Comparison of ENCODE assay signal across 1 cellular context in the genomic region with DNA sequence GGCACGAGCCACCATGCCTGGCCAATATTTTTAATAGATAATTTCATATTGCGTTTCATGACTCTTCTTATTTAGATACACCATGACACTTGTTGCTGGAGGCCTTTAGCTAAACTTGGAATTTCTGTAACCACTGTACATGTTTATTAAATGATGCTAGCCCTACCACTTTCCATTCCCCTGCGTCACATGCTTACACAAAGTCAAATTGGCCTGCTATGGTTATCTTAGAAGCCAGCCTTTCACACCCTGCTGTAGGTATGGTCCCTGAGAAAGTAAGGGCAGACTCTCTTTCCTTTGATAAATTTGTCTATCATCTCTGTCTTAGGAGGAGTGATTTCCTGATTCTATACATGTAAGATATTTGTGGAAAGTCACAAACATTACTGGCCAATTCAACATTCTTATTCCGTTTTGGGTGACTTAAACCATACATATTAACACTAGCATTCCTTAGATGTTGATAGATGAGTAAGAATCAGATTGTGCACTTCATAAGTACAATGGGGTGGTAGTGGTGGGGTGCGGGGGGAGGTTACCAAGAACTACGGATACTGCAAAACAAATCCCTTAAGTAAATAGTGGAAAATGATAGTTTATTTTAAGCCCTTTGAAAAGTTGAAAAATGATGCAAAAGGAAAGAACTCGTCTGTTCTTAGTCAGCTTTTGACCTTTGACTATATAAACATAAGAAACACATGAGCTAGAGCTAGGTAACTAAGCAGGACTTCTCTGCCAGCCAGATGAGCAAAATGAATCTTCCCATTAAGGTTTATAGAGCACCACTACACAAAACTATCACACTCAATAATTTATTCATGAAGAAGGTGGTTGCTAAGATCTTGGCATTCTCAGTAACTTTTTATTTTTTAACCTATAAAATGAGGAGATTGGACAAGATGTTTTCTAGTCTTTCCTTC.
A peak's percentile ranks its signal among the peaks of the same experiment; 100 is the strongest.
TF ChIP-seq lines count a peak whose summit lies in the region.

No MANE protein-coding gene starts in this region.

TF ChIP-seq in HepG2, 621 proteins besides CTCF, POLR2A, EP300 and RAD21 (continued from another document and continues in another):
- TF ChIP-seq, protein P1, sequence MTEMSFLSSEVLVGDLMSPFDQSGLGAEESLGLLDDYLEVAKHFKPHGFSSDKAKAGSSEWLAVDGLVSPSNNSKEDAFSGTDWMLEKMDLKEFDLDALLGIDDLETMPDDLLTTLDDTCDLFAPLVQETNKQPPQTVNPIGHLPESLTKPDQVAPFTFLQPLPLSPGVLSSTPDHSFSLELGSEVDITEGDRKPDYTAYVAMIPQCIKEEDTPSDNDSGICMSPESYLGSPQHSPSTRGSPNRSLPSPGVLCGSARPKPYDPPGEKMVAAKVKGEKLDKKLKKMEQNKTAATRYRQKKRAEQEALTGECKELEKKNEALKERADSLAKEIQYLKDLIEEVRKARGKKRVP (CRISPR knock-in tag; IDR thresholded peaks at IDR 0.05) = peak in 1 of 2 experiments; percentile 67; a peak in 1 of 4 replicates
- TF ChIP-seq, protein P2, sequence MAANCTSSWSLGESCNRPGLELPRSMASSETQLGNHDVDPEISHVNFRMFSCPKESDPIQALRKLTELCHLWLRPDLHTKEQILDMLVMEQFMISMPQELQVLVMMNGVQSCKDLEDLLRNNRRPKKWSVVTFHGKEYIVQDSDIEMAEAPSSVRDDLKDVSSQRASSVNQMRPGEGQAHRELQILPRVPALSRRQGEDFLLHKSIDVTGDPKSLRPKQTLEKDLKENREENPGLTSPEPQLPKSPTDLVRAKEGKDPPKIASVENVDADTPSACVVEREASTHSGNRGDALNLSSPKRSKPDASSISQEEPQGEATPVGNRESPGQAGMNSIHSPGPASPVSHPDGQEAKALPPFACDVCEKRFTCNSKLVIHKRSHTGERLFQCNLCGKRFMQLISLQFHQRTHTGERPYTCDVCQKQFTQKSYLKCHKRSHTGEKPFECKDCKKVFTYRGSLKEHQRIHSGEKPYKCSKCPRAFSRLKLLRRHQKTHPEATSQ (CRISPR knock-in tag; IDR thresholded peaks at IDR 0.05; ENCODE audit: borderline replicate concordance) = no peak
- TF ChIP-seq, protein P3, sequence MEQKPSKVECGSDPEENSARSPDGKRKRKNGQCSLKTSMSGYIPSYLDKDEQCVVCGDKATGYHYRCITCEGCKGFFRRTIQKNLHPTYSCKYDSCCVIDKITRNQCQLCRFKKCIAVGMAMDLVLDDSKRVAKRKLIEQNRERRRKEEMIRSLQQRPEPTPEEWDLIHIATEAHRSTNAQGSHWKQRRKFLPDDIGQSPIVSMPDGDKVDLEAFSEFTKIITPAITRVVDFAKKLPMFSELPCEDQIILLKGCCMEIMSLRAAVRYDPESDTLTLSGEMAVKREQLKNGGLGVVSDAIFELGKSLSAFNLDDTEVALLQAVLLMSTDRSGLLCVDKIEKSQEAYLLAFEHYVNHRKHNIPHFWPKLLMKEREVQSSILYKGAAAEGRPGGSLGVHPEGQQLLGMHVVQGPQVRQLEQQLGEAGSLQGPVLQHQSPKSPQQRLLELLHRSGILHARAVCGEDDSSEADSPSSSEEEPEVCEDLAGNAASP (CRISPR knock-in tag; IDR thresholded peaks at IDR 0.05; ENCODE audit: borderline replicate concordance) = peak; percentile 61; the same call in 1 of the 2 replicates
- TF ChIP-seq HDAC2 (CRISPR knock-in tag; IDR thresholded peaks at IDR 0.05) (peak; percentile 26; the same call in 1 of the 2 replicates), MAFF (IDR thresholded peaks at IDR 0.05; ENCODE audit: low read depth, low read length) (peak; percentile 20), ZNF124 (CRISPR knock-in tag; IDR thresholded peaks at IDR 0.05) (no peak), SKI (IDR thresholded peaks at IDR 0.05; ENCODE audit: partially characterized antibody) (peak; percentile 23), PPARG (CRISPR knock-in tag; conservative IDR thresholded peaks at IDR 0.05) (peak; percentile 94), IRX3 (CRISPR knock-in tag; IDR thresholded peaks at IDR 0.05; ENCODE audit: borderline replicate concordance, low read depth) (no peak), NR2F2 (IDR thresholded peaks at IDR 0.05; ENCODE audit: borderline replicate concordance, low read depth) (peak; percentile 61; the same call in 1 of the 2 replicates), SMYD3 (CRISPR knock-in tag; IDR thresholded peaks at IDR 0.05) (0 out of 2 replicates have a peak, but pooled peaks have one; percentile 43), NCOR1 (IDR thresholded peaks at IDR 0.05; ENCODE audit: borderline replicate concordance, low read length) (peak; percentile 84), KDM6A (CRISPR knock-in tag; IDR thresholded peaks at IDR 0.05; ENCODE audit: low read depth) (peak; percentile 50; the same call in 1 of the 2 replicates), CREB1 (IDR thresholded peaks at IDR 0.05) (0 out of 2 replicates have a peak, but pooled peaks have one; percentile 27), CREB1 (CRISPR knock-in tag; IDR thresholded peaks at IDR 0.05) (peak; percentile 54), KMT2B (CRISPR knock-in tag; IDR thresholded peaks at IDR 0.05) (0 out of 2 replicates have a peak, but pooled peaks have one; percentile 24), KLF16 (CRISPR knock-in tag; IDR thresholded peaks at IDR 0.05) (peak in 1 of 2 experiments; percentile 82; a peak in 1 of 4 replicates), HMG20A (CRISPR knock-in tag; IDR thresholded peaks at IDR 0.05; ENCODE audit: borderline replicate concordance) (peak; percentile 82; the same call in 1 of the 2 replicates), HHEX (CRISPR knock-in tag; IDR thresholded peaks at IDR 0.05) (0 out of 2 replicates have a peak, but pooled peaks have one; percentile 49), ELF3 (CRISPR knock-in tag; IDR thresholded peaks at IDR 0.05) (peak; percentile 50; the same call in 1 of the 2 replicates), ERF (CRISPR knock-in tag; IDR thresholded peaks at IDR 0.05) (peak; percentile 28; the same call in 1 of the 2 replicates), SMAD3 (CRISPR knock-in tag; IDR thresholded peaks at IDR 0.05) (0 out of 2 replicates have a peak, but pooled peaks have one; percentile 21), ZNF12 (CRISPR knock-in tag; IDR thresholded peaks at IDR 0.05) (0 out of 2 replicates have a peak, but pooled peaks have one; percentile 16), CHD4 (IDR thresholded peaks at IDR 0.05; ENCODE audit: borderline replicate concordance, low read length) (peak; percentile 71; the same call in 1 of the 2 replicates), GFI1 (CRISPR knock-in tag; IDR thresholded peaks at IDR 0.05; ENCODE audit: borderline replicate concordance) (peak; percentile 66; the same call in 1 of the 2 replicates), RFX1 (IDR thresholded peaks at IDR 0.05) (peak; percentile 5; the same call in 1 of the 2 replicates), TARDBP (CRISPR knock-in tag; IDR thresholded peaks at IDR 0.05) (peak; percentile 39; the same call in 1 of the 2 replicates), MED1 (CRISPR knock-in tag; IDR thresholded peaks at IDR 0.05) (peak; percentile 32), ASH2L (IDR thresholded peaks at IDR 0.05; ENCODE audit: insufficient read length, low read depth, low read length) (peak; percentile 93), PITX1 (CRISPR knock-in tag; IDR thresholded peaks at IDR 0.05) (peak; percentile 51; the same call in 1 of the 2 replicates), NR2C2 (CRISPR knock-in tag; IDR thresholded peaks at IDR 0.05; ENCODE audit: borderline replicate concordance) (peak; percentile 67; the same call in 1 of the 2 replicates), NFIC (IDR thresholded peaks at IDR 0.05; ENCODE audit: low read length) (peak; percentile 60; the same call in 1 of the 2 replicates), BCL6 (CRISPR knock-in tag; IDR thresholded peaks at IDR 0.05) (peak; percentile 79), ZSCAN20 (CRISPR knock-in tag; IDR thresholded peaks at IDR 0.05; ENCODE audit: borderline replicate concordance) (no peak), CEBPB (IDR thresholded peaks at IDR 0.05; ENCODE audit: borderline replicate concordance, low read depth, low read length) (peak; percentile 51; the same call in 1 of the 2 replicates)
- TF ChIP-seq, protein P4, sequence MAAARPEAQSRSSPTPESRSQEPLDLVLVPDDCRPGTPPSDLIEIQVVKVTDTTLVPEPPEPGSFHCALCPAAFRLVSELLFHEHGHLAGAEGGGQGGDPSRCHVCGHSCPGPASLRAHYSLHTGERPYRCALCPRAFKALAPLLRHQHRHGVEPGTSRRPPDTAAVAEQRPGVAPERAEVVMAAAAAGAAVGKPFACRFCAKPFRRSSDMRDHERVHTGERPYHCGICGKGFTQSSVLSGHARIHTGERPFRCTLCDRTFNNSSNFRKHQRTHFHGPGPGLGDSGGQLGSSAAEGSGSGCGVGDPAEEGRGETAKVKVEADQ (CRISPR knock-in tag; IDR thresholded peaks at IDR 0.05; ENCODE audit: borderline replicate concordance) = no peak
- TF ChIP-seq, protein P5, sequence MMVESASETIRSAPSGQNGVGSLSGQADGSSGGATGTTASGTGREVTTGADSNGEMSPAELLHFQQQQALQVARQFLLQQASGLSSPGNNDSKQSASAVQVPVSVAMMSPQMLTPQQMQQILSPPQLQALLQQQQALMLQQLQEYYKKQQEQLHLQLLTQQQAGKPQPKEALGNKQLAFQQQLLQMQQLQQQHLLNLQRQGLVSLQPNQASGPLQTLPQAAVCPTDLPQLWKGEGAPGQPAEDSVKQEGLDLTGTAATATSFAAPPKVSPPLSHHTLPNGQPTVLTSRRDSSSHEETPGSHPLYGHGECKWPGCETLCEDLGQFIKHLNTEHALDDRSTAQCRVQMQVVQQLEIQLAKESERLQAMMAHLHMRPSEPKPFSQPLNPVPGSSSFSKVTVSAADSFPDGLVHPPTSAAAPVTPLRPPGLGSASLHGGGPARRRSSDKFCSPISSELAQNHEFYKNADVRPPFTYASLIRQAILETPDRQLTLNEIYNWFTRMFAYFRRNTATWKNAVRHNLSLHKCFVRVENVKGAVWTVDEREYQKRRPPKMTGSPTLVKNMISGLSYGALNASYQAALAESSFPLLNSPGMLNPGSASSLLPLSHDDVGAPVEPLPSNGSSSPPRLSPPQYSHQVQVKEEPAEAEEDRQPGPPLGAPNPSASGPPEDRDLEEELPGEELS (CRISPR knock-in tag; IDR thresholded peaks at IDR 0.05) = peak; percentile 27; the same call in 1 of the 2 replicates
- TF ChIP-seq, protein P6, sequence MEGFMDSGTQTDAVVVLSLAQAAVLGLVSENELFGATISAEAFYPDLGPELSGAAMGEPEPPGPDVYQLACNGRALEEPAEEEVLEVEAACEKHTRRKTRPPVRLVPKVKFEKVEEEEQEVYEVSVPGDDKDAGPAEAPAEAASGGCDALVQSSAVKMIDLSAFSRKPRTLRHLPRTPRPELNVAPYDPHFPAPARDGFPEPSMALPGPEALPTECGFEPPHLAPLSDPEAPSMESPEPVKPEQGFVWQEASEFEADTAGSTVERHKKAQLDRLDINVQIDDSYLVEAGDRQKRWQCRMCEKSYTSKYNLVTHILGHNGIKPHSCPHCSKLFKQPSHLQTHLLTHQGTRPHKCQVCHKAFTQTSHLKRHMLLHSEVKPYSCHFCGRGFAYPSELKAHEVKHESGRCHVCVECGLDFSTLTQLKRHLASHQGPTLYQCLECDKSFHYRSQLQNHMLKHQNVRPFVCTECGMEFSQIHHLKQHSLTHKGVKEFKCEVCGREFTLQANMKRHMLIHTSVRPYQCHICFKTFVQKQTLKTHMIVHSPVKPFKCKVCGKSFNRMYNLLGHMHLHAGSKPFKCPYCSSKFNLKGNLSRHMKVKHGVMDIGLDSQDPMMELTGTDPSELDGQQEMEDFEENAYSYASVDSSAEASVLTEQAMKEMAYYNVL (CRISPR knock-in tag; IDR thresholded peaks at IDR 0.05; ENCODE audit: borderline replicate concordance) = 0 out of 2 replicates have a peak, but pooled peaks have one; percentile 51
- TF ChIP-seq, protein P7, sequence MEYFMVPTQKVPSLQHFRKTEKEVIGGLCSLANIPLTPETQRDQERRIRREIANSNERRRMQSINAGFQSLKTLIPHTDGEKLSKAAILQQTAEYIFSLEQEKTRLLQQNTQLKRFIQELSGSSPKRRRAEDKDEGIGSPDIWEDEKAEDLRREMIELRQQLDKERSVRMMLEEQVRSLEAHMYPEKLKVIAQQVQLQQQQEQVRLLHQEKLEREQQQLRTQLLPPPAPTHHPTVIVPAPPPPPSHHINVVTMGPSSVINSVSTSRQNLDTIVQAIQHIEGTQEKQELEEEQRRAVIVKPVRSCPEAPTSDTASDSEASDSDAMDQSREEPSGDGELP (IDR thresholded peaks at IDR 0.05; ENCODE audit: borderline replicate concordance, low read depth) = 0 out of 2 replicates have a peak, but pooled peaks have one; percentile 38
- TF ChIP-seq, protein P8, sequence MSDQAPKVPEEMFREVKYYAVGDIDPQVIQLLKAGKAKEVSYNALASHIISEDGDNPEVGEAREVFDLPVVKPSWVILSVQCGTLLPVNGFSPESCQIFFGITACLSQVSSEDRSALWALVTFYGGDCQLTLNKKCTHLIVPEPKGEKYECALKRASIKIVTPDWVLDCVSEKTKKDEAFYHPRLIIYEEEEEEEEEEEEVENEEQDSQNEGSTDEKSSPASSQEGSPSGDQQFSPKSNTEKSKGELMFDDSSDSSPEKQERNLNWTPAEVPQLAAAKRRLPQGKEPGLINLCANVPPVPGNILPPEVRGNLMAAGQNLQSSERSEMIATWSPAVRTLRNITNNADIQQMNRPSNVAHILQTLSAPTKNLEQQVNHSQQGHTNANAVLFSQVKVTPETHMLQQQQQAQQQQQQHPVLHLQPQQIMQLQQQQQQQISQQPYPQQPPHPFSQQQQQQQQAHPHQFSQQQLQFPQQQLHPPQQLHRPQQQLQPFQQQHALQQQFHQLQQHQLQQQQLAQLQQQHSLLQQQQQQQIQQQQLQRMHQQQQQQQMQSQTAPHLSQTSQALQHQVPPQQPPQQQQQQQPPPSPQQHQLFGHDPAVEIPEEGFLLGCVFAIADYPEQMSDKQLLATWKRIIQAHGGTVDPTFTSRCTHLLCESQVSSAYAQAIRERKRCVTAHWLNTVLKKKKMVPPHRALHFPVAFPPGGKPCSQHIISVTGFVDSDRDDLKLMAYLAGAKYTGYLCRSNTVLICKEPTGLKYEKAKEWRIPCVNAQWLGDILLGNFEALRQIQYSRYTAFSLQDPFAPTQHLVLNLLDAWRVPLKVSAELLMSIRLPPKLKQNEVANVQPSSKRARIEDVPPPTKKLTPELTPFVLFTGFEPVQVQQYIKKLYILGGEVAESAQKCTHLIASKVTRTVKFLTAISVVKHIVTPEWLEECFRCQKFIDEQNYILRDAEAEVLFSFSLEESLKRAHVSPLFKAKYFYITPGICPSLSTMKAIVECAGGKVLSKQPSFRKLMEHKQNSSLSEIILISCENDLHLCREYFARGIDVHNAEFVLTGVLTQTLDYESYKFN (CRISPR knock-in tag; conservative IDR thresholded peaks at IDR 0.05) = peak; percentile 67
